26 cellular contexts compared by ENCODE assay signal in the genomic region with DNA sequence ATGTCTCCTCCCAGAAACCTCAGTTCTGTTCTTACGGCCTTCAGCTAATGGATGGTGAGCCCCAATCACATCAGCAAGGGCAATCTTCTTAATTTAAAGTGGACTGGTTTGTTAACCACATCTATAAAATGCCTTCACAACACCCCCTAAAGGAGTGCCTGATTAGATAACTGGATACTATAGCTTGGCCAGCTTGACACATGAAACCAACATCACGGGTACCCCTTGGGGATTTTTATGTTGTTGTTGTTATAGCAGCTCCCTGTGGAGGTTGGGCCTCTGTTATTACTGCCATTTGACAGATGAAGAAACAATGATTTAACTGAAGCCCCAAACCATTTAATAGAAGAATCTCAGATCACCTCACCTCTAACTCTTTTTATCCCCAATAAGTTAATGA. TPM values are rescaled to one million over a fixed set of nuclear protein-coding genes. Genes with fewer than 3 reads are reported as not detected.
A peak's percentile ranks its signal among the peaks of the same experiment; 100 is the strongest.
DNase-seq lines count a peak whose midpoint lies in the region; ATAC-seq and TF ChIP-seq lines count a peak whose summit lies in the region.
"Had no signal": no experiment of that assay in that cellular context is flagged by ENCODE, and none has a peak within 500 bp of the region (broad histone marks: within the 10 kb centered on the region; RNA-seq: fewer than 3 reads in every experiment).

No MANE protein-coding gene starts in this region.

- intact Hi-C loops in body of pancreas (cut with DNase I) = no loop called here

- no peak overlapping the region for H3K4me3 Mint-ChIP-seq in stimulated activated effector memory CD8-positive, alpha-beta T cell treated with anti-CD3 and anti-CD28 coated beads, Interleukin-12 subunit alpha, Interleukin-12 subunit beta, amount 100 ng/mL, for 72 hours
- H3K4me3 Mint-ChIP-seq: CD4-positive, alpha-beta memory T cell; HFFc6 had no signal

- H3K27ac ChIP-seq in HEK293 (ENCODE audit: extremely low read depth, low read depth, low read length) (0 out of 2 replicates have a peak overlapping the region, but pooled peaks have one; percentile 33), body of pancreas (no peak overlapping the region)
- H3K27ac ChIP-seq: GM23248, SJCRH30 had no signal

- 86 to 90% methylated on average over 2 of the region's 2 CpGs for WGBS in body of pancreas, 2 donors

- CTCF ChIA-PET in HEK293 (lab: Yijun Ruan, JAX) (interaction anchor here (3.7 kb wide), 1 partner anchor 20 kb away, joined by 22 read pairs; no protein-coding TSS in a partner anchor), HEK293T (lab: Yijun Ruan, JAX) (interaction anchor here (1.5 to 3.2 kb wide), 3 partner anchors 9 to 20 kb away, joined by 4 to 24 read pairs (median 10); no protein-coding TSS in a partner anchor)

- H3K36me3 ChIP-seq in HEK293 (ENCODE audit: control insufficient read depth in 2 of 2, insufficient read depth in 1 of 2, low read length in 2 of 2) (no peaks in the 10 kb centered on the region), body of pancreas (replicated peaks in 1 of 2; ENCODE audit: insufficient read depth in 1 of 2, low read depth in 2 of 2) (no peaks in the 10 kb centered on the region)
- H3K36me3 ChIP-seq: SJCRH30 had no signal

- peaks cover 7% of the 10 kb centered on the region for H3K4me1 ChIP-seq in HEK293 (ENCODE audit: control insufficient read depth, insufficient read depth, low read length)
- no peaks in the 10 kb centered on the region for H3K4me1 ChIP-seq in body of pancreas

- POLR2A ChIA-PET in HEK293 (lab: Yijun Ruan, JAX) (no interaction called here), HEK293T (lab: Yijun Ruan, JAX) (no interaction called here)

- no peaks in the 10 kb centered on the region for H3K4me1 Mint-ChIP-seq in stimulated activated effector memory CD8-positive, alpha-beta T cell treated with anti-CD3 and anti-CD28 coated beads, Interleukin-12 subunit alpha, Interleukin-12 subunit beta, amount 100 ng/mL, for 72 hours
- H3K4me1 Mint-ChIP-seq: CD4-positive, alpha-beta memory T cell had no signal

- no peaks in the 10 kb centered on the region for H3K27me3 ChIP-seq in body of pancreas
- H3K27me3 ChIP-seq: SJCRH30 had no signal

- H3K9me3 Mint-ChIP-seq in stimulated activated effector memory CD8-positive, alpha-beta T cell treated with anti-CD3 and anti-CD28 coated beads, Interleukin-12 subunit alpha, Interleukin-12 subunit beta, amount 100 ng/mL, for 72 hours = peaks cover under 1% of the 10 kb centered on the region

- peak; percentile 62 for DNase-seq in HEK293T (ENCODE audit: extremely low spot score)
- DNase-seq in left kidney (ENCODE audit: low read depth, low spot score) = peak; percentile 38
- no peak for DNase-seq in stimulated activated effector memory CD8-positive, alpha-beta T cell treated with anti-CD3 and anti-CD28 coated beads, Interleukin-12 subunit alpha, Interleukin-12 subunit beta, amount 100 ng/mL, for 72 hours (ENCODE audit: low spot score in 2 of 2)
- DNase-seq in body of pancreas = no peak
- DNase-seq in activated CD4-positive, alpha-beta T cell treated with anti-CD3 and anti-CD28 coated beads for 48 hours = no peak
- DNase-seq: CD4-positive, alpha-beta memory T cell; COR-L47; H7; HFFc6; MV-4-11; NCI-H1105; NCI-H1436 treated with DMSO at 0.1 percent for 48 hours; NCI-H187 treated with DMSO at 0.1 percent for 48 hours; NCI-H2107; NCI-H226; NCI-H524; NCI-H774; PC-3 had no signal

- ATAC-seq in stimulated activated effector memory CD8-positive, alpha-beta T cell treated with anti-CD3 and anti-CD28 coated beads, Interleukin-12 subunit alpha, Interleukin-12 subunit beta, amount 100 ng/mL, for 72 hours = no peak
- ATAC-seq in body of pancreas (no peak), GM21737 (IDR thresholded peaks at IDR 0.05; ENCODE audit: unreplicated experiment) (no peak)
- ATAC-seq: PC-3 had no signal

- no peak for TF ChIP-seq POLR2A in body of pancreas (IDR thresholded peaks at IDR 0.05)

- H3K4me3 ChIP-seq in HEK293 (ENCODE audit: low read depth, low read length) = no peak overlapping the region
- no peak overlapping the region for H3K4me3 ChIP-seq in body of pancreas
- H3K4me3 ChIP-seq: GM23248, K562, SJCRH30 had no signal

- no peaks in the 10 kb centered on the region for H3K36me3 Mint-ChIP-seq in stimulated activated effector memory CD8-positive, alpha-beta T cell treated with anti-CD3 and anti-CD28 coated beads, Interleukin-12 subunit alpha, Interleukin-12 subunit beta, amount 100 ng/mL, for 72 hours

- no peak for TF ChIP-seq CTCF in HEK293 (tag by site-specific recombination; IDR thresholded peaks at IDR 0.05)
- no peak for TF ChIP-seq CTCF in body of pancreas (IDR thresholded peaks at IDR 0.05)

- peak overlapping the region; percentile 54 for H3K27ac Mint-ChIP-seq in stimulated activated effector memory CD8-positive, alpha-beta T cell treated with anti-CD3 and anti-CD28 coated beads, Interleukin-12 subunit alpha, Interleukin-12 subunit beta, amount 100 ng/mL, for 72 hours
- H3K27ac Mint-ChIP-seq: CD4-positive, alpha-beta memory T cell; HFFc6 had no signal

- H3K9me3 ChIP-seq in HEK293 (ENCODE audit: control insufficient read depth, insufficient read depth, low read depth, low read length) = no peaks in the 10 kb centered on the region
- H3K9me3 ChIP-seq in body of pancreas = no peaks in the 10 kb centered on the region

TF ChIP-seq in HEK293, 187 proteins besides CTCF, POLR2A, EP300 and RAD21 (continues in another document):
- TF ChIP-seq IKZF3 (tag by site-specific recombination; IDR thresholded peaks at IDR 0.05) = 0 out of 2 replicates have a peak, but pooled peaks have one; percentile 44
- no peak for TF ChIP-seq ZNF660 (tag by site-specific recombination; IDR thresholded peaks at IDR 0.05)
- no peak for TF ChIP-seq ZNF37A (tag by site-specific recombination; IDR thresholded peaks at IDR 0.05)
- no peak for TF ChIP-seq ZNF114 (tag by site-specific recombination; IDR thresholded peaks at IDR 0.05)
- no peak for TF ChIP-seq ZNF132 (tag by site-specific recombination; IDR thresholded peaks at IDR 0.05; ENCODE audit: borderline replicate concordance)
- TF ChIP-seq ZNF155 (tag by site-specific recombination; IDR thresholded peaks at IDR 0.05) = no peak
- no peak for TF ChIP-seq ZNF654 (tag by site-specific recombination; IDR thresholded peaks at IDR 0.05; ENCODE audit: low read depth)
- TF ChIP-seq, protein P1, sequence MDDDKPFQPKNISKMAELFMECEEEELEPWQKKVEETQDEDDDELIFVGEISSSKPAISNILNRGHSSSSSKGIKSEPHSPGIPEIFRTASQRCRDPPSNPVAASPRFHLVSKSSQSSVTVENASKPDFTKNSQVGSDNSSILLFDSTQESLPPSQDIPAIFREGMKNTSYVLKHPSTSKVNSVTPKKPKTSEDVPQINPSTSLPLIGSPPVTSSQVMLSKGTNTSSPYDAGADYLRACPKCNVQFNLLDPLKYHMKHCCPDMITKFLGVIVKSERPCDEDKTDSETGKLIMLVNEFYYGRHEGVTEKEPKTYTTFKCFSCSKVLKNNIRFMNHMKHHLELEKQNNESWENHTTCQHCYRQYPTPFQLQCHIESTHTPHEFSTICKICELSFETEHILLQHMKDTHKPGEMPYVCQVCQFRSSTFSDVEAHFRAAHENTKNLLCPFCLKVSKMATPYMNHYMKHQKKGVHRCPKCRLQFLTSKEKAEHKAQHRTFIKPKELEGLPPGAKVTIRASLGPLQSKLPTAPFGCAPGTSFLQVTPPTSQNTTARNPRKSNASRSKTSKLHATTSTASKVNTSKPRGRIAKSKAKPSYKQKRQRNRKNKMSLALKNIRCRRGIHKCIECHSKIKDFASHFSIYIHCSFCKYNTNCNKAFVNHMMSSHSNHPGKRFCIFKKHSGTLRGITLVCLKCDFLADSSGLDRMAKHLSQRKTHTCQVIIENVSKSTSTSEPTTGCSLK (tag by site-specific recombination; IDR thresholded peaks at IDR 0.05) = no peak
- peak; percentile 57; the same call in 1 of the 2 replicates for TF ChIP-seq TCF7L2 (IDR thresholded peaks at IDR 0.05; ENCODE audit: borderline replicate concordance, low read depth, low read length)

TF ChIP-seq in HEK293T, 16 proteins besides CTCF, POLR2A, EP300 and RAD21:
- no peak for TF ChIP-seq TARDBP (IDR thresholded peaks at IDR 0.05)
- TF ChIP-seq, protein P2, sequence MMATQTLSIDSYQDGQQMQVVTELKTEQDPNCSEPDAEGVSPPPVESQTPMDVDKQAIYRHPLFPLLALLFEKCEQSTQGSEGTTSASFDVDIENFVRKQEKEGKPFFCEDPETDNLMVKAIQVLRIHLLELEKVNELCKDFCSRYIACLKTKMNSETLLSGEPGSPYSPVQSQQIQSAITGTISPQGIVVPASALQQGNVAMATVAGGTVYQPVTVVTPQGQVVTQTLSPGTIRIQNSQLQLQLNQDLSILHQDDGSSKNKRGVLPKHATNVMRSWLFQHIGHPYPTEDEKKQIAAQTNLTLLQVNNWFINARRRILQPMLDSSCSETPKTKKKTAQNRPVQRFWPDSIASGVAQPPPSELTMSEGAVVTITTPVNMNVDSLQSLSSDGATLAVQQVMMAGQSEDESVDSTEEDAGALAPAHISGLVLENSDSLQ (IDR thresholded peaks at IDR 0.05) = peak; percentile 69
- TF ChIP-seq FOXA1 (IDR thresholded peaks at IDR 0.05) = no peak

RNA-seq across cellular contexts. Expression of a gene that starts 26.8 kb away (rescaled TPM):
- not detected for total RNA-seq in body of pancreas
- total RNA-seq: A673; CD4-positive, alpha-beta memory T cell; GM23248; H7; HFFc6; K562; LHCN-M2; MCF 10A; PC-3; SJCRH30 had no signal

RNA-seq across cellular contexts. Expression of a gene that starts 49.1 kb away (rescaled TPM):
- total RNA-seq in body of pancreas = 10 to 100 TPM; 28.0 to 32.4 TPM

Comparison
In these comparisons a context has a peak if more than half of its experiments do, and no peak if none do; other contexts are left out.
1. DNase-seq: peak in HEK293T (single experiment) and left kidney (single experiment); none in stimulated activated effector memory CD8-positive, alpha-beta T cell treated with anti-CD3 and anti-CD28 coated beads, Interleukin-12 subunit alpha, Interleukin-12 subunit beta, amount 100 ng/mL, for 72 hours (0 of 2), body of pancreas (0 of 4) and activated CD4-positive, alpha-beta T cell treated with anti-CD3 and anti-CD28 coated beads for 48 hours (single experiment).